Comparison of ENCODE assay signal across 8 cellular contexts in the genomic region with DNA sequence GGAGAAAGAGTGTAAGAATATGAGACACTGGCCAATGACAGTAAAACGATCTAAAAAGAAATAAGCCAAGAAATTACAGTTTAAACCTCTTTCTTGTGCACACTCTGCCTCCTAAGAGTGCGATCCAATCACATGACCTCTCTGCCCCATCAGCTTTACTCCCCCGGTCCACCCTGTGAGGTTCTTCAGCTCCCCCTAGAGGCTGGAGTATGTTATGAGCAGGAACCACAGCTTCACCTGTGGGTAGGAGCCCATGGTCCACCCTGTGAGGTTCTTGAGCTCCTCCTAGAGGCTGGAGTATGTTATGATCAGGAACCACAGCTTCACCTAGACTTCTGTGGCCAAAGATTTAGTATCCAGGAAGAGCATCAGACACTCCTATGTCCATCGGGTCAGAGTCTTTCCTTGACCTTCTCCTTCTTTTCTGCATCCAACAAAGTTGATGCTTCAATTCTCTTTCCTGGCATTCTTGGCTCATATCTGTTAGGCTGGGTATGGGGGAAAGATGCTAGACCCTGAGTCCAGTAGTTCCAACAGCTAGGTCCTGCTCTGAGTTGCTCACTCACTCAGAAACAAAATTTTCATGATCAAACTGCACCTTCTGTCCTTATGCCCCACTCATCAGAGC.
DNase-seq lines count a peak whose midpoint lies in the region; ATAC-seq and TF ChIP-seq lines count a peak whose summit lies in the region.

No MANE protein-coding gene starts in this region.

- CTCF ChIA-PET in AG04450 (lab: Charles Lee), result interaction anchor here (0.7 to 3.7 kb wide), 24 partner anchors 9 to 286 kb away, joined by 3 to 146 read pairs (median 5); a partner anchor contains a TSS
- CTCF ChIA-PET in RWPE1 (lab: Yijun Ruan, JAX), result interaction anchor here (0.5 to 2.3 kb wide), 8 partner anchors 10 to 285 kb away, joined by 3 to 29 read pairs (median 4); a partner anchor contains a TSS

- H3K36me3 ChIP-seq in brain microvascular endothelial cell (replicated peaks), result no peaks in the 10 kb centered on the region

- POLR2A ChIA-PET in AG04450 (lab: Yijun Ruan, JAX), result no interaction called here
- POLR2A ChIA-PET in RWPE1 (lab: Yijun Ruan, JAX; ENCODE audit: low non-redundant PET), result no interaction called here

- H3K27me3 ChIP-seq in AG04450 (ENCODE audit: control insufficient read depth, insufficient read depth, low read length), result peaks cover 5% of the 10 kb centered on the region
- no peaks in the 10 kb centered on the region for H3K27me3 ChIP-seq in brain microvascular endothelial cell (replicated peaks)

- no peak overlapping the region for H3K27ac ChIP-seq in AG04450 (ENCODE audit: low read depth, low read length)
- no peak overlapping the region for H3K27ac ChIP-seq in RWPE1
- no peak overlapping the region for H3K27ac ChIP-seq in brain microvascular endothelial cell

- peak; percentile 83 for TF ChIP-seq CTCF in AG04450 (IDR thresholded peaks at IDR 0.05; ENCODE audit: low read depth, low read length)
- peak; percentile 87 for TF ChIP-seq CTCF in GM13977 (IDR thresholded peaks at IDR 0.05; ENCODE audit: extremely low read depth, insufficient read depth, missing control alignments)
- TF ChIP-seq CTCF in RWPE1 (conservative IDR thresholded peaks at IDR 0.05; ENCODE audit: low read depth), result peak; percentile 81
- peak; percentile 93 for TF ChIP-seq CTCF in brain microvascular endothelial cell (IDR thresholded peaks at IDR 0.05; ENCODE audit: low read depth, low read length, missing control alignments)

- peak; percentile 27 for DNase-seq in AG04450 (ENCODE audit: low read depth, low spot score)
- DNase-seq in GM13977 (ENCODE audit: low spot score), result peak; percentile 86
- DNase-seq in MV-4-11 (lab: John Stamatoyannopoulos, UW), result peak; percentile 89
- DNase-seq in RWPE1 (ENCODE audit: low spot score), result peak; percentile 91
- DNase-seq in brain microvascular endothelial cell, result peak; percentile 16
- peak; percentile 79 for DNase-seq in kidney glomerular epithelial cell (lab: John Stamatoyannopoulos, UW)
- peak; percentile 10 to 26 for DNase-seq in stimulated activated CD8-positive, alpha-beta memory T cell treated with anti-CD3 and anti-CD28 coated beads, Interleukin-2, amount 100 ng/mL, for 48 hours (ENCODE audit: low read depth in 2 of 2)

- no peaks in the 10 kb centered on the region for H3K9me3 ChIP-seq in AG04450 (ENCODE audit: control insufficient read depth, insufficient read depth, low read length)

- peak; percentile 96 for ATAC-seq in HG02642 (IDR thresholded peaks at IDR 0.05; ENCODE audit: poor library complexity, unreplicated experiment)

- in situ Hi-C loops in GM13977 (cut with MboI; ENCODE audit: low pct_unique_long_range_greater_than_20kb, low sequenced_read_pairs, unreplicated experiment), result no loop called here
- in situ Hi-C loops in brain microvascular endothelial cell (cut with HindIII; ENCODE audit: low pct_ligation_motif_present, low sequenced_read_pairs), result no loop called here

- H3K4me3 ChIP-seq in AG04450 (ENCODE audit: low read depth, low read length) (no peak overlapping the region), brain microvascular endothelial cell (ENCODE audit: low read depth, low read length) (no peak overlapping the region)

Comparison
In these comparisons a context has a peak if more than half of its experiments do, and no peak if none do; other contexts are left out.
1. DNase-seq: peak in every context shown above with its lines; median percentile 91 in RWPE1; 89 in MV-4-11; 86 in GM13977; 79 in kidney glomerular epithelial cell; 27 in AG04450; 18 in stimulated activated CD8-positive, alpha-beta memory T cell treated with anti-CD3 and anti-CD28 coated beads, Interleukin-2, amount 100 ng/mL, for 48 hours; 16 in brain microvascular endothelial cell.